Comparison of ENCODE assay signal across 19 cellular contexts in the genomic region with DNA sequence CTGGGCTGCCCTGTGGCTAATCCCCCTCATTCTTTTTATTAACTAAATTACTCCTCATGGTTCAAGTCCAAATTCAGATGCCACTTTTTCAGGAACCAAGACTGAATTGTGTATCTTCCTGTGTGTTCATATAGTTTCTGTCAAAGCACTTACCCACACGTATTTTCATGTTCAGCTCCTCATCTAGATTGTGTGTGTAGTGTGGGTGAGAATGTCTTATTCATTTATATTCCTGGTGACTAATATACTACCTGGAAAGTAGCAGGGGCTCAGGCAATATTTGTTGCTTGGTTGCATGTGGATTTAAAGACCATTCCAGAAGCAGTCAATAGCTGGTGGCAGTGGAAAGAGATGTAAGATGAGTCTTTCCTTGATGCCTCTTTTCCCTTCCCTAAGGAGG.
"Had no signal": no experiment of that assay in that cellular context is flagged by ENCODE, and none has a peak within 500 bp of the region (broad histone marks: within the 10 kb centered on the region; RNA-seq: fewer than 3 reads in every experiment).

No MANE protein-coding gene starts in this region.

- H3K4me1 ChIP-seq: ascending aorta, breast epithelium, left lung, psoas muscle, testis, upper lobe of left lung had no signal

- H3K4me3 Mint-ChIP-seq: activated CD4-positive, alpha-beta memory T cell treated with anti-CD3 and anti-CD28 coated beads, Interleukin-2, amount 10 ng/mL, durations not matched to agents 7 days and 5 days had no signal

- H3K4me3 ChIP-seq: ascending aorta, breast epithelium, esophagus muscularis mucosa, gastroesophageal sphincter, heart right ventricle, left lung, psoas muscle, testis, upper lobe of left lung had no signal

- ATAC-seq: gastroesophageal sphincter, heart right ventricle, left lung, psoas muscle, right cardiac atrium had no signal

- H3K36me3 ChIP-seq: breast epithelium had no signal

- H3K27me3 Mint-ChIP-seq: activated CD4-positive, alpha-beta memory T cell treated with anti-CD3 and anti-CD28 coated beads, Interleukin-2, amount 10 ng/mL, durations not matched to agents 7 days and 5 days had no signal

- H3K4me1 Mint-ChIP-seq: activated CD4-positive, alpha-beta memory T cell treated with anti-CD3 and anti-CD28 coated beads, Interleukin-2, amount 10 ng/mL, durations not matched to agents 7 days and 5 days had no signal

- DNase-seq: activated CD4-positive, alpha-beta memory T cell treated with anti-CD3 and anti-CD28 coated beads, Interleukin-2, amount 10 ng/mL, durations not matched to agents 7 days and 5 days; activated CD4-positive, alpha-beta T cell treated with anti-CD3 and anti-CD28 coated beads for 4 hours; activated naive CD4-positive, alpha-beta T cell treated with Interleukin-2 at 50 U/mL for 16 hours; cerebellar nuclear complex; cortex of kidney; effector CD4-positive, alpha-beta T cell; heart right ventricle; left lung; midbrain; psoas muscle; right cardiac atrium; stimulated activated CD4-positive, alpha-beta T cell treated with anti-CD3 and anti-CD28 coated beads, Interleukin-2, amount 100 ng/mL, for 24 hours; SW 1271; testis; upper lobe of left lung had no signal

- H3K9me3 ChIP-seq: ascending aorta, breast epithelium, esophagus muscularis mucosa, gastroesophageal sphincter, heart right ventricle, left lung, psoas muscle, testis, upper lobe of left lung had no signal

- H3K27ac ChIP-seq: ascending aorta, breast epithelium, esophagus muscularis mucosa, gastroesophageal sphincter, heart right ventricle, left lung, psoas muscle, testis, upper lobe of left lung had no signal

- H3K27ac Mint-ChIP-seq: activated CD4-positive, alpha-beta memory T cell treated with anti-CD3 and anti-CD28 coated beads, Interleukin-2, amount 10 ng/mL, durations not matched to agents 7 days and 5 days had no signal

- H3K27me3 ChIP-seq: ascending aorta, breast epithelium, esophagus muscularis mucosa, gastroesophageal sphincter, heart right ventricle, left lung, testis, upper lobe of left lung had no signal

- H3K9me3 Mint-ChIP-seq: activated CD4-positive, alpha-beta memory T cell treated with anti-CD3 and anti-CD28 coated beads, Interleukin-2, amount 10 ng/mL, durations not matched to agents 7 days and 5 days had no signal
